Comparison of ENCODE assay signal across 9 cellular contexts in the genomic region with DNA sequence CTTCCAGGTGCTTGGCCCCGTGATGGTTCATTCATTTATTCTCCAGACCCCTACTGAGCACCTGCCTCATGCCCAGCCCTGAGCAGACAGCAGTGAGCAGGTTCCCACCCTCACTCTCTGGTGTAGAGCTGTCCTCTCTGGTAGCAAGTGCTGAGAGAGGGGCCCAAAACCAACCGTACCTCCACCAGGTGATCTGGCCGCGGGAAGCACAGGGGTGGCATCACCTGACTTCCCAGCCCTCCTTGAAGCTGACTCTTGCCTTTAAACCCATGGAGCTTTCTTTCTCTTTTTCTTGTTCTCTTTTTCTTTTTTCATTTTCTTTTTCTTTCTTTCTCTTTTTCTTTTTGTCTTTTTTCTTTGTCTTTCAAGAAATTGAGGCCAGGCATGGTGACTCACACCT. TPM values are rescaled to one million over a fixed set of nuclear protein-coding genes. Genes with fewer than 3 reads are reported as not detected.
"Had no signal": no experiment of that assay in that cellular context is flagged by ENCODE, and none has a peak within 500 bp of the region (broad histone marks: within the 10 kb centered on the region; RNA-seq: fewer than 3 reads in every experiment).

No MANE protein-coding gene starts in this region.

RNA-seq across cellular contexts. Expression of a gene that starts 21.0 kb away (rescaled TPM):
- total RNA-seq: activated naive CD4-positive, alpha-beta T cell treated with anti-CD3 and anti-CD28 coated beads for 36 hours; ascending aorta; dermis microvascular lymphatic vessel endothelial cell; fibroblast of villous mesenchyme had no signal

RNA-seq across cellular contexts. Expression of a gene that starts 24.1 kb away (rescaled TPM):
- total RNA-seq: activated CD8-positive, alpha-beta memory T cell treated with anti-CD3 and anti-CD28 coated beads for 36 hours; activated CD8-positive, alpha-beta memory T cell treated with anti-CD3 and anti-CD28 coated beads, Interleukin-2, amount 10 ng/mL, durations not matched to agents 7 days and 5 days; activated naive CD8-positive, alpha-beta T cell treated with anti-CD3 and anti-CD28 coated beads for 36 hours; ascending aorta; epithelial cell of proximal tubule; fibroblast of lung had no signal
